In genomic region chr17:35871415-35871814, GRCh38 we compare ENCODE assay signal across 15 cellular contexts. TPM values are rescaled to one million over a fixed set of nuclear protein-coding genes. Genes with fewer than 3 reads are reported as not detected.
DNase-seq lines count a peak whose midpoint lies in the region; ATAC-seq and TF ChIP-seq lines count a peak whose summit lies in the region.
"Had no signal": no experiment of that assay in that cellular context is flagged by ENCODE, and none has a peak within 500 bp of the region (broad histone marks: within the 10 kb centered on the region; RNA-seq: fewer than 3 reads in every experiment).

No MANE protein-coding gene starts in this region.

- no peak overlapping the region for H3K4me3 Mint-ChIP-seq in activated CD4-positive, alpha-beta T cell treated with anti-CD3 and anti-CD28 coated beads, Interleukin-2, amount 10 ng/mL, durations not matched to agents 7 days and 5 days
- no peak overlapping the region for H3K4me3 Mint-ChIP-seq in activated CD8-positive, alpha-beta T cell treated with anti-CD3 and anti-CD28 coated beads for 36 hours
- no peak overlapping the region for H3K4me3 Mint-ChIP-seq in naive B cell

- peaks cover 8% of the 10 kb centered on the region for H3K36me3 Mint-ChIP-seq in activated CD4-positive, alpha-beta T cell treated with anti-CD3 and anti-CD28 coated beads, Interleukin-2, amount 10 ng/mL, durations not matched to agents 7 days and 5 days (ENCODE audit: low read depth)
- H3K36me3 Mint-ChIP-seq in activated CD8-positive, alpha-beta T cell treated with anti-CD3 and anti-CD28 coated beads for 36 hours (ENCODE audit: low read depth): peaks cover 26% of the 10 kb centered on the region
- H3K36me3 Mint-ChIP-seq in naive B cell: no peaks in the 10 kb centered on the region

- H3K4ac ChIP-seq in mesenchymal stem cell (ENCODE audit: low read depth in 1 of 2, low read length in 2 of 2): no peak overlapping the region

- no peaks in the 10 kb centered on the region for H3K4me1 ChIP-seq in mesenchymal stem cell (ENCODE audit: control insufficient read depth, insufficient read depth, low read depth, low read length)
- H3K4me1 ChIP-seq: uterus had no signal

- H3K4me3 ChIP-seq in HL-60 (replicated peaks; ENCODE audit: insufficient read depth, low read length) (no peak overlapping the region), mesenchymal stem cell (ENCODE audit: insufficient read depth in 1 of 2, low read depth in 1 of 2, low read length in 2 of 2) (no peak overlapping the region)
- H3K4me3 ChIP-seq: uterus had no signal

- peak; percentile 59 for DNase-seq in activated CD4-positive, alpha-beta T cell treated with anti-CD3 and anti-CD28 coated beads, Interleukin-2, amount 10 ng/mL, durations not matched to agents 7 days and 5 days
- DNase-seq in activated CD4-positive, alpha-beta T cell treated with anti-CD3 and anti-CD28 coated beads for 1 hour: no peak
- DNase-seq in HL-60 (ENCODE audit: low read depth in 1 of 2, low spot score in 1 of 2) (peak; percentile 21 to 62), naive B cell (no peak), mesenchymal stem cell (no peak), ureter (ENCODE audit: low spot score) (no peak)
- peak; percentile 44 for DNase-seq in activated CD8-positive, alpha-beta T cell treated with anti-CD3 and anti-CD28 coated beads for 36 hours
- DNase-seq: ACHN, midbrain, SW 1271, uterus had no signal

- TF ChIP-seq CTCF in HL-60 (IDR thresholded peaks at IDR 0.05; ENCODE audit: insufficient read depth, low read length): no peak
- TF ChIP-seq CTCF in activated CD8-positive, alpha-beta T cell treated with anti-CD3 and anti-CD28 coated beads for 36 hours (IDR thresholded peaks at IDR 0.05): no peak

- no peaks in the 10 kb centered on the region for H3K79me1 ChIP-seq in mesenchymal stem cell (replicated peaks; ENCODE audit: low read length, poor library complexity, severe bottlenecking)

- H4K8ac ChIP-seq in mesenchymal stem cell (ENCODE audit: low read length): no peak overlapping the region

- no peak overlapping the region for H2BK12ac ChIP-seq in mesenchymal stem cell (ENCODE audit: low read length in 2 of 2)

- ATAC-seq in activated CD8-positive, alpha-beta T cell treated with anti-CD3 and anti-CD28 coated beads for 36 hours: peak; percentile 72
- peak; percentile 49 to 70 for ATAC-seq in naive B cell (ENCODE audit: low read depth in 2 of 2)
- ATAC-seq in HG02970 (IDR thresholded peaks at IDR 0.05; ENCODE audit: low FRiP score, unreplicated experiment): no peak

- H2BK5ac ChIP-seq in mesenchymal stem cell (ENCODE audit: low read depth, low read length, poor library complexity, severe bottlenecking): no peak overlapping the region

- H2AFZ ChIP-seq in mesenchymal stem cell (ENCODE audit: low read depth, low read length): no peak overlapping the region

- H3K4me1 Mint-ChIP-seq in activated CD4-positive, alpha-beta T cell treated with anti-CD3 and anti-CD28 coated beads, Interleukin-2, amount 10 ng/mL, durations not matched to agents 7 days and 5 days: peaks cover 54% of the 10 kb centered on the region
- peaks cover 41% of the 10 kb centered on the region for H3K4me1 Mint-ChIP-seq in activated CD8-positive, alpha-beta T cell treated with anti-CD3 and anti-CD28 coated beads for 36 hours (ENCODE audit: low read depth)
- peaks cover 11 to 13% (median 12%) of the 10 kb centered on the region in 3 donors for H3K4me1 Mint-ChIP-seq in naive B cell

- no peak overlapping the region for H3K9ac ChIP-seq in mesenchymal stem cell (ENCODE audit: low read length)

- H3K14ac ChIP-seq in mesenchymal stem cell (ENCODE audit: low read length in 2 of 2): no peak overlapping the region

- no peak overlapping the region for H3K23ac ChIP-seq in mesenchymal stem cell (ENCODE audit: low read length in 2 of 2)

- H3K27ac ChIP-seq in HL-60 (replicated peaks) (no peak overlapping the region), mesenchymal stem cell (ENCODE audit: low read length, poor library complexity, severe bottlenecking) (no peak overlapping the region)
- H3K27ac ChIP-seq: uterus had no signal

- H2BK120ac ChIP-seq in mesenchymal stem cell (ENCODE audit: low read depth, low read length): no peak overlapping the region

- intact Hi-C loops in activated CD8-positive, alpha-beta T cell treated with anti-CD3 and anti-CD28 coated beads for 36 hours (cut with micrococcal nuclease): no loop called here

- H2AK5ac ChIP-seq in mesenchymal stem cell (ENCODE audit: low read length, severe bottlenecking): no peak overlapping the region

- H3K36me3 ChIP-seq in mesenchymal stem cell (ENCODE audit: control insufficient read depth in 1 of 2, insufficient read depth in 2 of 2, low read depth in 1 of 2, low read length in 2 of 2): no peaks in the 10 kb centered on the region
- H3K36me3 ChIP-seq: uterus had no signal

- no peaks in the 10 kb centered on the region for H3K9me3 ChIP-seq in mesenchymal stem cell (ENCODE audit: control insufficient read depth, low read length)
- H3K9me3 ChIP-seq: uterus had no signal

- no peak overlapping the region for H3K4me2 ChIP-seq in mesenchymal stem cell (ENCODE audit: low read length, poor library complexity, severe bottlenecking)

- no peak overlapping the region for H3K18ac ChIP-seq in mesenchymal stem cell (ENCODE audit: low read depth in 1 of 2, low read length in 2 of 2)

- no peak overlapping the region for H2BK15ac ChIP-seq in mesenchymal stem cell (ENCODE audit: low read depth, poor library complexity, severe bottlenecking)

- peak overlapping the region; percentile 71 for H3K27ac Mint-ChIP-seq in activated CD4-positive, alpha-beta T cell treated with anti-CD3 and anti-CD28 coated beads, Interleukin-2, amount 10 ng/mL, durations not matched to agents 7 days and 5 days
- H3K27ac Mint-ChIP-seq in activated CD8-positive, alpha-beta T cell treated with anti-CD3 and anti-CD28 coated beads for 36 hours: peak overlapping the region; percentile 61
- peak overlapping the region in 1 of 6 donors; percentile 74 for H3K27ac Mint-ChIP-seq in naive B cell

- H3K9me3 Mint-ChIP-seq in activated CD4-positive, alpha-beta T cell treated with anti-CD3 and anti-CD28 coated beads, Interleukin-2, amount 10 ng/mL, durations not matched to agents 7 days and 5 days: no peaks in the 10 kb centered on the region
- H3K9me3 Mint-ChIP-seq in activated CD8-positive, alpha-beta T cell treated with anti-CD3 and anti-CD28 coated beads for 36 hours: no peaks in the 10 kb centered on the region
- no peaks in the 10 kb centered on the region for H3K9me3 Mint-ChIP-seq in naive B cell

- CTCF ChIA-PET in activated CD4-positive, alpha-beta T cell treated with anti-CD3 and anti-CD28 coated beads, Interleukin-2, amount 10 ng/mL, durations not matched to agents 7 days and 5 days (lab: Charles Lee): interaction anchor here (0.5 to 3.0 kb wide), 15 partner anchors 8 to 98 kb away, joined by 3 to 14 read pairs (median 4); partner anchors contain the start of gene CCL5
- CTCF ChIA-PET in activated CD8-positive, alpha-beta T cell treated with anti-CD3 and anti-CD28 coated beads for 36 hours (lab: Charles Lee): interaction anchor here (0.6 to 2.6 kb wide), 16 partner anchors 8 to 201 kb away, joined by 3 to 16 read pairs (median 4); partner anchors contain the start of genes CCL5 and RDM1

- H3K27me3 Mint-ChIP-seq in activated CD4-positive, alpha-beta T cell treated with anti-CD3 and anti-CD28 coated beads, Interleukin-2, amount 10 ng/mL, durations not matched to agents 7 days and 5 days: no peaks in the 10 kb centered on the region
- H3K27me3 Mint-ChIP-seq in activated CD8-positive, alpha-beta T cell treated with anti-CD3 and anti-CD28 coated beads for 36 hours: no peaks in the 10 kb centered on the region
- H3K27me3 Mint-ChIP-seq in naive B cell: peaks cover 0 to under 1% (median 0%) of the 10 kb centered on the region in 3 donors

- POLR2A ChIA-PET in activated CD4-positive, alpha-beta T cell treated with anti-CD3 and anti-CD28 coated beads, Interleukin-2, amount 10 ng/mL, durations not matched to agents 7 days and 5 days (lab: Charles Lee): interaction anchor here (0.6 to 1.2 kb wide), 2 partner anchors 9 to 14 kb away, joined by 3 to 8 read pairs; partner anchors contain the start of gene CCL5
- POLR2A ChIA-PET in activated CD8-positive, alpha-beta T cell treated with anti-CD3 and anti-CD28 coated beads for 36 hours (lab: Charles Lee): interaction anchor here (1.0 to 14.3 kb wide), 3 partner anchors 15 to 24 kb away, joined by 3 to 239 read pairs (median 5); no protein-coding TSS in a partner anchor

- H4K91ac ChIP-seq in mesenchymal stem cell (ENCODE audit: low read length): no peak overlapping the region

- H3K27me3 ChIP-seq in HL-60 (ENCODE audit: insufficient read depth, poor library complexity, severe bottlenecking) (no peaks in the 10 kb centered on the region), mesenchymal stem cell (ENCODE audit: control insufficient read depth in 1 of 2, insufficient read depth in 1 of 2, low read length in 2 of 2) (no peaks in the 10 kb centered on the region)
- H3K27me3 ChIP-seq: uterus had no signal

- WGBS in mesenchymal stem cell: 82% methylated on average over 6 of the region's 6 CpGs

RNA-seq across cellular contexts. Expression of gene HEATR9, which starts 2.7 kb away (rescaled TPM):
- total RNA-seq in activated CD4-positive, alpha-beta T cell treated with anti-CD3 and anti-CD28 coated beads, Interleukin-2, amount 10 ng/mL, durations not matched to agents 7 days and 5 days: under 1 TPM; 0.17 to 0.27 TPM
- under 1 TPM; 0.38 to 0.70 TPM for total RNA-seq in activated CD8-positive, alpha-beta T cell treated with anti-CD3 and anti-CD28 coated beads for 36 hours
- polyA plus RNA-seq in naive B cell (ENCODE audit: low read depth in 6 of 6): not detected
- not detected for polyA plus RNA-seq in mesenchymal stem cell (2013, experiment 1 of 2)
- not detected for polyA plus RNA-seq in mesenchymal stem cell (2013, experiment 2 of 2)
- total RNA-seq in ureter: 0.21 TPM
- total RNA-seq: H4, LHCN-M2, NCI-H460, uterus had no signal

RNA-seq across cellular contexts. Expression of gene CCL5, which starts 8.7 kb away (rescaled TPM):
- total RNA-seq in activated CD4-positive, alpha-beta T cell treated with anti-CD3 and anti-CD28 coated beads, Interleukin-2, amount 10 ng/mL, durations not matched to agents 7 days and 5 days: 10 to 100 TPM; 68.7 to 81.3 TPM
- 100 to 1,000 TPM; 156 to 158 TPM for total RNA-seq in activated CD8-positive, alpha-beta T cell treated with anti-CD3 and anti-CD28 coated beads for 36 hours
- 10 to 100 TPM in 4 of 6 donors, 1 to 10 TPM in 2; 4.9 to 15.3 (median 12.7) TPM for polyA plus RNA-seq in naive B cell (ENCODE audit: low read depth in 6 of 6)
- 0.06 TPM for polyA plus RNA-seq in mesenchymal stem cell (2013, experiment 1 of 2)
- polyA plus RNA-seq in mesenchymal stem cell (2013, experiment 2 of 2): 0.07 TPM
- total RNA-seq in ureter: 12.1 TPM
- total RNA-seq: H4, NCI-H460 had no signal

RNA-seq across cellular contexts. Expression of gene RDM1, which starts 59.2 kb away (rescaled TPM):
- total RNA-seq in activated CD4-positive, alpha-beta T cell treated with anti-CD3 and anti-CD28 coated beads, Interleukin-2, amount 10 ng/mL, durations not matched to agents 7 days and 5 days: 1 to 10 TPM; 7.0 to 7.9 TPM
- total RNA-seq in activated CD8-positive, alpha-beta T cell treated with anti-CD3 and anti-CD28 coated beads for 36 hours: 10 to 100 TPM; 12.6 to 16.0 TPM
- not detected for polyA plus RNA-seq in naive B cell (ENCODE audit: low read depth in 6 of 6)
- not detected for polyA plus RNA-seq in mesenchymal stem cell (2013, experiment 1 of 2)
- not detected for polyA plus RNA-seq in mesenchymal stem cell (2013, experiment 2 of 2)
- total RNA-seq in ureter: 1.1 TPM

Comparison
In these comparisons a context has a peak if more than half of its experiments do, and no peak if none do; other contexts are left out.
1. DNase-seq: peak in activated CD4-positive, alpha-beta T cell treated with anti-CD3 and anti-CD28 coated beads, Interleukin-2, amount 10 ng/mL, durations not matched to agents 7 days and 5 days (single experiment), HL-60 (2 of 2) and activated CD8-positive, alpha-beta T cell treated with anti-CD3 and anti-CD28 coated beads for 36 hours (single experiment); none in activated CD4-positive, alpha-beta T cell treated with anti-CD3 and anti-CD28 coated beads for 1 hour (single experiment), naive B cell (single experiment), mesenchymal stem cell (single experiment) and ureter (single experiment).